Comparison of ENCODE assay signal across 1 cellular context in genomic region chr2:23546913-23547312, GRCh38.
TF ChIP-seq lines count a peak whose summit lies in the region.

No MANE protein-coding gene starts in this region.

TF ChIP-seq in GM23338, 12 proteins besides CTCF, POLR2A, EP300 and RAD21:
- TF ChIP-seq ZNF462 (CRISPR knock-in tag; IDR thresholded peaks at IDR 0.05) = no peak
- no peak for TF ChIP-seq STAT1 (IDR thresholded peaks at IDR 0.05; ENCODE audit: unreplicated experiment)
